10 cellular contexts compared by ENCODE assay signal in genomic region chr9:21060919-21061561, GRCh38. TPM values are rescaled to one million over a fixed set of nuclear protein-coding genes. Genes with fewer than 3 reads are reported as not detected.
DNase-seq lines count a peak whose midpoint lies in the region; TF ChIP-seq lines count a peak whose summit lies in the region.
"Had no signal": no experiment of that assay in that cellular context is flagged by ENCODE, and none has a peak within 500 bp of the region (broad histone marks: within the 10 kb centered on the region; RNA-seq: fewer than 3 reads in every experiment).

No MANE protein-coding gene starts in this region.

- no peaks in the 10 kb centered on the region for H3K9me3 Mint-ChIP-seq in dendritic cell treated with granulocyte-macrophage colony-stimulating factor and Interleukin-4, amounts not matched to agents 40 ng/mL and 50 ng/mL, for 4 days
- H3K9me3 Mint-ChIP-seq in MCF 10A (ENCODE audit: unreplicated experiment) = no peaks in the 10 kb centered on the region

- no peak for TF ChIP-seq EP300 in sigmoid colon (IDR thresholded peaks at IDR 0.05)

- H3K9me3 ChIP-seq in KOPT-K1 (ENCODE audit: insufficient read depth, low read length, poor library complexity, severe bottlenecking) (no peaks in the 10 kb centered on the region), sigmoid colon (no peaks in the 10 kb centered on the region)

- H3K4me3 Mint-ChIP-seq in dendritic cell treated with granulocyte-macrophage colony-stimulating factor and Interleukin-4, amounts not matched to agents 40 ng/mL and 50 ng/mL, for 4 days = no peak overlapping the region
- H3K4me3 Mint-ChIP-seq in MCF 10A (ENCODE audit: unreplicated experiment) = no peak overlapping the region
- H3K4me3 Mint-ChIP-seq: naive B cell had no signal

- peak; percentile 11 for TF ChIP-seq CTCF in AG09309 (IDR thresholded peaks at IDR 0.05; ENCODE audit: control insufficient read depth, insufficient read depth, low read depth, low read length, missing control alignments)
- TF ChIP-seq CTCF in GM20000 (IDR thresholded peaks at IDR 0.05; ENCODE audit: extremely low read depth, missing control alignments) = no peak
- no peak for TF ChIP-seq CTCF in sigmoid colon (IDR thresholded peaks at IDR 0.05)
- no peak for TF ChIP-seq CTCF in MCF 10A (IDR thresholded peaks at IDR 0.05; ENCODE audit: unreplicated experiment)

- BruUV-seq in MCF 10A (replicated peaks; lab: Mats Ljungman, UMichigan) = no TSS peak

- H3K27ac ChIP-seq in KOPT-K1 (ENCODE audit: low read depth, low read length, poor library complexity, severe bottlenecking) = peak overlapping the region; percentile 53
- no peak overlapping the region for H3K27ac ChIP-seq in sigmoid colon
- H3K27ac ChIP-seq: coronary artery had no signal

- 39% methylated on average over 2 of the region's 2 CpGs for WGBS in sigmoid colon, 2 donors

- H3K27me3 Mint-ChIP-seq in dendritic cell treated with granulocyte-macrophage colony-stimulating factor and Interleukin-4, amounts not matched to agents 40 ng/mL and 50 ng/mL, for 4 days = no peaks in the 10 kb centered on the region
- no peaks in the 10 kb centered on the region for H3K27me3 Mint-ChIP-seq in MCF 10A (ENCODE audit: insufficient read depth, unreplicated experiment)
- H3K27me3 Mint-ChIP-seq: naive B cell had no signal

- POLR2A ChIA-PET in MCF 10A (lab: Yijun Ruan, JAX) = interaction anchor here (0.6 kb wide), 1 partner anchor 436 kb away, joined by 3 read pairs; no protein-coding TSS in a partner anchor

- intact Hi-C loops in dendritic cell treated with granulocyte-macrophage colony-stimulating factor and Interleukin-4, amounts not matched to agents 40 ng/mL and 50 ng/mL, for 4 days (cut with micrococcal nuclease) = no loop called here
- intact Hi-C loops in sigmoid colon (cut with DNase I) (no loop called here), MCF 10A (cut with micrococcal nuclease) (no loop called here), posterior vena cava (cut with DNase I) (no loop called here)

- CTCF ChIA-PET in MCF 10A (lab: Yijun Ruan, JAX) = interaction anchor here (1.0 kb wide), 1 partner anchor 17 kb away, joined by 3 read pairs; no protein-coding TSS in a partner anchor

- H3K27ac Mint-ChIP-seq in dendritic cell treated with granulocyte-macrophage colony-stimulating factor and Interleukin-4, amounts not matched to agents 40 ng/mL and 50 ng/mL, for 4 days = peak overlapping the region; percentile 20
- H3K27ac Mint-ChIP-seq in MCF 10A (ENCODE audit: low read depth, unreplicated experiment) = no peak overlapping the region

- TF ChIP-seq POLR2A in sigmoid colon (IDR thresholded peaks at IDR 0.05) = no peak

- H3K4me1 ChIP-seq in sigmoid colon = no peaks in the 10 kb centered on the region

- no peaks in the 10 kb centered on the region for H3K36me3 Mint-ChIP-seq in dendritic cell treated with granulocyte-macrophage colony-stimulating factor and Interleukin-4, amounts not matched to agents 40 ng/mL and 50 ng/mL, for 4 days (ENCODE audit: low read depth)
- no peaks in the 10 kb centered on the region for H3K36me3 Mint-ChIP-seq in MCF 10A (ENCODE audit: insufficient read depth, unreplicated experiment)
- H3K36me3 Mint-ChIP-seq: naive B cell had no signal

- DNase-seq in AG09309 (ENCODE audit: low read depth) (peak; percentile 57), GM20000 (ENCODE audit: low spot score) (peak; percentile 10), sigmoid colon (no peak), T1000 (lab: John Stamatoyannopoulos, UW) (no peak), MCF 10A (ENCODE audit: unreplicated experiment) (no peak), posterior vena cava (ENCODE audit: low spot score) (no peak)
- DNase-seq: naive B cell had no signal

- peaks cover 12% of the 10 kb centered on the region for H3K4me1 Mint-ChIP-seq in dendritic cell treated with granulocyte-macrophage colony-stimulating factor and Interleukin-4, amounts not matched to agents 40 ng/mL and 50 ng/mL, for 4 days (ENCODE audit: low read depth)
- no peaks in the 10 kb centered on the region for H3K4me1 Mint-ChIP-seq in MCF 10A (ENCODE audit: insufficient read depth, unreplicated experiment)

- H3K36me3 ChIP-seq in KOPT-K1 (ENCODE audit: insufficient read depth, low read length) (no peaks in the 10 kb centered on the region), sigmoid colon (no peaks in the 10 kb centered on the region)

- no peaks in the 10 kb centered on the region for H3K27me3 ChIP-seq in sigmoid colon

- H3K4me3 ChIP-seq in AG09309 (ENCODE audit: control insufficient read depth, low read depth, low read length) (no peak overlapping the region), sigmoid colon (no peak overlapping the region)
- H3K4me3 ChIP-seq: coronary artery had no signal

RNA-seq across cellular contexts. Expression of gene IFNB1, which starts 16.7 kb away (rescaled TPM):
- total RNA-seq in sigmoid colon (not detected), MCF 10A (2022) (not detected in 2 replicates), posterior vena cava (not detected)
- under 1 TPM in 1 of 3 donors, not detected in 2; 0.20 TPM for polyA plus RNA-seq in sigmoid colon

RNA-seq across cellular contexts. Expression of gene HACD4, which starts 29.6 kb away (rescaled TPM):
- total RNA-seq in sigmoid colon = 10 to 100 TPM in 3 of 4 donors, 1 to 10 TPM in 1; 8.8 to 14.7 (median 12.2) TPM
- polyA plus RNA-seq in sigmoid colon = 1 to 10 TPM; 1.4 to 2.4 (median 2.3) TPM
- not detected in 2 replicates for total RNA-seq in MCF 10A (2022)
- total RNA-seq in posterior vena cava = 1 to 10 TPM; 1.6 to 2.1 TPM

Comparison
In these comparisons a context has a peak if more than half of its experiments do, and no peak if none do; other contexts are left out.
1. DNase-seq: peak in AG09309 (single experiment) and GM20000 (single experiment); none in sigmoid colon (single experiment), T1000 (single experiment), MCF 10A (single experiment) and posterior vena cava (single experiment).